14 cellular contexts compared by ENCODE assay signal in the genomic region with DNA sequence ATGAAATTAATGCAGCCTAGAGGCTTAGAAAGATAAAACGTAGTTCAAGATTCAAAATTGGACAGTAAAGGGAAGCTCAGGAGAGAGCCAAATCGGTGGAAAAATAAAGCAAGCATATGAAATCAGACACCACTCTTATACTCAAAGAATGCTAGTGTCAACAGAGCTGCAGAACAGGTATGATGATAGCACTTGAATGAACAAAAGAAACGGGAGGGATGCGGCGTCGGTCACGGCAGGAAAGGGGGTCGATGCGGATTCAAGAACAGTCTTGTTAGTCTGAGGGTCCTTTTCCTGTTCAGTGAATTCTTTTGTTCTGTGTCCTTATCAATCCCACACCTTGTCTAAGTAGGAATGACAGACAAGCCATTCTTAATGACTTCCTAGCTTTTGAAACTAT.
DNase-seq lines count a peak whose midpoint lies in the region; TF ChIP-seq lines count a peak whose summit lies in the region.
"Had no signal": no experiment of that assay in that cellular context is flagged by ENCODE, and none has a peak within 500 bp of the region (broad histone marks: within the 10 kb centered on the region; RNA-seq: fewer than 3 reads in every experiment).

No MANE protein-coding gene starts in this region.

- POLR2A ChIA-PET in Caco-2 (lab: Charles Lee): no interaction called here

- H3K4me3 Mint-ChIP-seq in endothelial cell (ENCODE audit: unreplicated experiment) (no peak overlapping the region), Caco-2 (ENCODE audit: unreplicated experiment) (no peak overlapping the region)
- H3K4me3 Mint-ChIP-seq: activated naive CD4-positive, alpha-beta T cell treated with anti-CD3 and anti-CD28 coated beads, Interleukin-2, amount 50 U/mL, for 24 hours had no signal

- no peaks in the 10 kb centered on the region for H3K27me3 Mint-ChIP-seq in endothelial cell (ENCODE audit: unreplicated experiment)
- no peaks in the 10 kb centered on the region for H3K27me3 Mint-ChIP-seq in Caco-2 (ENCODE audit: insufficient read depth, unreplicated experiment)
- H3K27me3 Mint-ChIP-seq: activated naive CD4-positive, alpha-beta T cell treated with anti-CD3 and anti-CD28 coated beads, Interleukin-2, amount 50 U/mL, for 24 hours had no signal

- H3K4me3 ChIP-seq in suprapubic skin (no peak overlapping the region), Caco-2 (ENCODE audit: low read depth, low read length) (no peak overlapping the region)
- H3K4me3 ChIP-seq: cardiac muscle cell had no signal

- H3K36me3 Mint-ChIP-seq in endothelial cell (ENCODE audit: low read depth, unreplicated experiment) (no peaks in the 10 kb centered on the region), Caco-2 (ENCODE audit: insufficient read depth, unreplicated experiment) (no peaks in the 10 kb centered on the region)

- no peaks in the 10 kb centered on the region for H3K27me3 ChIP-seq in suprapubic skin
- no peaks in the 10 kb centered on the region for H3K27me3 ChIP-seq in Caco-2 (replicated peaks; ENCODE audit: control insufficient read depth, insufficient read depth, low read length)

- H3K4me1 ChIP-seq in suprapubic skin: peaks cover 4% of the 10 kb centered on the region
- peaks cover 5% of the 10 kb centered on the region; the same call in 1 of the 2 replicates for H3K4me1 ChIP-seq in Caco-2

- BruUV-seq in Caco-2 (replicated peaks; lab: Mats Ljungman, UMichigan): no TSS peak

- no peaks in the 10 kb centered on the region for H3K9me3 ChIP-seq in suprapubic skin
- H3K9me3 ChIP-seq in Caco-2: no peaks in the 10 kb centered on the region

- DNase-seq in NCI-H1417 (lab: John Stamatoyannopoulos, UW) (peak; percentile 40 to 78 (median 77)), NCI-H1417 treated with DMSO at 0.1 percent for 48 hours (lab: John Stamatoyannopoulos, UW) (no peak), NCI-H345 (lab: John Stamatoyannopoulos, UW) (peak; percentile 49), endothelial cell (ENCODE audit: low spot score) (peak; percentile 33), suprapubic skin (ENCODE audit: low spot score in 2 of 2) (no peak), occipital lobe (lab: John Stamatoyannopoulos, UW) (no peak), Caco-2 (no peak)
- no peak for DNase-seq in activated naive CD4-positive, alpha-beta T cell treated with Interleukin-2 at 50 U/mL for 16 hours
- DNase-seq: GDM1; NCI-H1930; OCI-M1; stimulated activated naive CD4-positive, alpha-beta T cell treated with Interleukin-2 at 50 U/mL for 16 hours had no signal

- intact Hi-C loops in Caco-2 (cut with micrococcal nuclease; ENCODE audit: unreplicated experiment): no loop called here

- 58% methylated on average over 9 of the region's 9 CpGs for WGBS in suprapubic skin

- TF ChIP-seq EP300 in suprapubic skin (IDR thresholded peaks at IDR 0.05): no peak

- H3K36me3 ChIP-seq in suprapubic skin (no peaks in the 10 kb centered on the region), Caco-2 (ENCODE audit: control insufficient read depth, insufficient read depth, low read length) (no peaks in the 10 kb centered on the region)
- H3K36me3 ChIP-seq: cardiac muscle cell had no signal

- H3K27ac ChIP-seq in suprapubic skin: peak overlapping the region; percentile 4
- H3K27ac ChIP-seq: cardiac muscle cell had no signal

- H3K4me1 Mint-ChIP-seq in endothelial cell (ENCODE audit: unreplicated experiment) (peaks cover 62% of the 10 kb centered on the region), Caco-2 (ENCODE audit: low read depth, unreplicated experiment) (peaks cover 17% of the 10 kb centered on the region)
- H3K4me1 Mint-ChIP-seq: activated naive CD4-positive, alpha-beta T cell treated with anti-CD3 and anti-CD28 coated beads, Interleukin-2, amount 50 U/mL, for 24 hours had no signal

- TF ChIP-seq POLR2A in suprapubic skin (IDR thresholded peaks at IDR 0.05): no peak

- no peaks in the 10 kb centered on the region for H3K9me3 Mint-ChIP-seq in endothelial cell (ENCODE audit: unreplicated experiment)
- H3K9me3 Mint-ChIP-seq in Caco-2 (ENCODE audit: unreplicated experiment): no peaks in the 10 kb centered on the region
- H3K9me3 Mint-ChIP-seq: activated naive CD4-positive, alpha-beta T cell treated with anti-CD3 and anti-CD28 coated beads, Interleukin-2, amount 50 U/mL, for 24 hours had no signal

- CTCF ChIA-PET in Caco-2 (lab: Charles Lee): interaction anchor here (0.6 kb wide), 1 partner anchor 32 kb away, joined by 6 read pairs; no protein-coding TSS in a partner anchor

- peak overlapping the region; percentile 98 for H3K27ac Mint-ChIP-seq in endothelial cell (ENCODE audit: unreplicated experiment)
- no peak overlapping the region for H3K27ac Mint-ChIP-seq in Caco-2 (ENCODE audit: unreplicated experiment)
- H3K27ac Mint-ChIP-seq: activated naive CD4-positive, alpha-beta T cell treated with anti-CD3 and anti-CD28 coated beads, Interleukin-2, amount 50 U/mL, for 24 hours had no signal

- TF ChIP-seq CTCF in endothelial cell (IDR thresholded peaks at IDR 0.05; ENCODE audit: unreplicated experiment): no peak
- TF ChIP-seq CTCF in suprapubic skin (IDR thresholded peaks at IDR 0.05): no peak
- no peak for TF ChIP-seq CTCF in Caco-2 (IDR thresholded peaks at IDR 0.05; ENCODE audit: insufficient read depth in 1 of 2, low read depth in 1 of 2, low read length in 1 of 2, severe bottlenecking in 1 of 2, unreplicated experiment in 1 of 2)

Comparison
In these comparisons a context has a peak if more than half of its experiments do, and no peak if none do; other contexts are left out.
1. DNase-seq: peak in NCI-H1417 (3 of 3), NCI-H345 (single experiment) and endothelial cell (single experiment); none in NCI-H1417 treated with DMSO at 0.1 percent for 48 hours (single experiment), suprapubic skin (0 of 2), occipital lobe (single experiment), Caco-2 (0 of 2) and activated naive CD4-positive, alpha-beta T cell treated with Interleukin-2 at 50 U/mL for 16 hours (single experiment).